24 cellular contexts compared by ENCODE assay signal in genomic region chr2:241208058-241208457, GRCh38.
"Had no signal": no experiment of that assay in that cellular context is flagged by ENCODE, and none has a peak within 500 bp of the region (broad histone marks: within the 10 kb centered on the region; RNA-seq: fewer than 3 reads in every experiment).

No MANE protein-coding gene starts in this region.

- H2AFZ ChIP-seq: parathyroid adenoma had no signal

- H3K79me2 ChIP-seq: parathyroid adenoma had no signal

- H3K4me1 Mint-ChIP-seq: activated CD4-positive, alpha-beta T cell treated with anti-CD3 and anti-CD28 coated beads, Interleukin-2, amount 10 ng/mL, durations not matched to agents 24 days and 14 days; activated CD8-positive, alpha-beta memory T cell treated with anti-CD3 and anti-CD28 coated beads, Interleukin-2, amount 10 ng/mL, durations not matched to agents 7 days and 5 days; activated naive CD4-positive, alpha-beta T cell treated with anti-CD3 and anti-CD28 coated beads, Interleukin-2, amount 10 ng/mL, durations not matched to agents 7 days and 5 days; mesothelial cell of epicardium; natural killer cell had no signal

- H3K4me1 ChIP-seq: gastroesophageal sphincter, heart left ventricle, left lung, parathyroid adenoma, stomach, testis, upper lobe of left lung had no signal

- H3K27me3 ChIP-seq: gastroesophageal sphincter, heart left ventricle, left lung, right lobe of liver, stomach, testis, upper lobe of left lung had no signal

- H3K27me3 Mint-ChIP-seq: activated CD4-positive, alpha-beta T cell treated with anti-CD3 and anti-CD28 coated beads, Interleukin-2, amount 10 ng/mL, durations not matched to agents 24 days and 14 days; activated CD8-positive, alpha-beta memory T cell treated with anti-CD3 and anti-CD28 coated beads, Interleukin-2, amount 10 ng/mL, durations not matched to agents 7 days and 5 days; activated CD8-positive, alpha-beta T cell treated with anti-CD3 and anti-CD28 coated beads for 36 hours; T-helper 17 cell had no signal

- H3K4me3 ChIP-seq: gastroesophageal sphincter, heart left ventricle, left lung, right lobe of liver, skin epidermis, stomach, testis, upper lobe of left lung had no signal

- H3K9ac ChIP-seq: parathyroid adenoma had no signal

- H3K4me3 Mint-ChIP-seq: activated CD4-positive, alpha-beta T cell treated with anti-CD3 and anti-CD28 coated beads, Interleukin-2, amount 10 ng/mL, durations not matched to agents 24 days and 14 days; activated CD8-positive, alpha-beta memory T cell treated with anti-CD3 and anti-CD28 coated beads, Interleukin-2, amount 10 ng/mL, durations not matched to agents 7 days and 5 days; activated CD8-positive, alpha-beta T cell treated with anti-CD3 and anti-CD28 coated beads for 36 hours; activated naive CD4-positive, alpha-beta T cell treated with anti-CD3 and anti-CD28 coated beads, Interleukin-2, amount 10 ng/mL, durations not matched to agents 7 days and 5 days; mesothelial cell of epicardium; natural killer cell; T-helper 17 cell had no signal

- H3K27ac ChIP-seq: epithelial cell of prostate, gastroesophageal sphincter, heart left ventricle, left lung, parathyroid adenoma, right lobe of liver, skin epidermis, stomach, testis, upper lobe of left lung had no signal

- DNase-seq: activated CD4-positive, alpha-beta T cell treated with anti-CD3 and anti-CD28 coated beads, Interleukin-2, amount 10 ng/mL, durations not matched to agents 24 days and 14 days; activated CD8-positive, alpha-beta memory T cell treated with anti-CD3 and anti-CD28 coated beads, Interleukin-2, amount 10 ng/mL, durations not matched to agents 7 days and 5 days; activated CD8-positive, alpha-beta T cell treated with anti-CD3 and anti-CD28 coated beads for 36 hours; activated effector memory CD4-positive, alpha-beta T cell treated with anti-CD3 and anti-CD28 coated beads, Interleukin-2, amount 50 U/mL, for 16 hours; activated naive CD4-positive, alpha-beta T cell treated with anti-CD3 and anti-CD28 coated beads, Interleukin-2, amount 10 ng/mL, durations not matched to agents 7 days and 5 days; activated T-cell treated with anti-CD3 and anti-CD28 coated beads for 4 hours; cerebellar nuclear complex; cortex of kidney; heart left ventricle; kidney; left lung; natural killer cell; right lobe of liver; stimulated activated CD4-positive, alpha-beta T cell treated with anti-CD3 and anti-CD28 coated beads, Interleukin-1b, Interleukin-23, amount 100 ng/mL, for 48 hours; stomach; T-helper 17 cell; testis; upper lobe of left lung had no signal

- ATAC-seq: activated CD4-positive, CD25-positive, alpha-beta regulatory T cell treated with anti-CD3 and anti-CD28 coated beads, Interleukin-2, amount 50 U/mL, for 24 hours; activated CD8-positive, alpha-beta memory T cell treated with anti-CD3 and anti-CD28 coated beads, Interleukin-2, amount 10 ng/mL, durations not matched to agents 7 days and 5 days; activated CD8-positive, alpha-beta T cell treated with anti-CD3 and anti-CD28 coated beads for 36 hours; gastroesophageal sphincter; heart left ventricle; left lung; natural killer cell; T-helper 17 cell had no signal

- H3K9me3 Mint-ChIP-seq: activated CD4-positive, alpha-beta T cell treated with anti-CD3 and anti-CD28 coated beads, Interleukin-2, amount 10 ng/mL, durations not matched to agents 24 days and 14 days; activated CD8-positive, alpha-beta T cell treated with anti-CD3 and anti-CD28 coated beads for 36 hours; activated naive CD4-positive, alpha-beta T cell treated with anti-CD3 and anti-CD28 coated beads, Interleukin-2, amount 10 ng/mL, durations not matched to agents 7 days and 5 days; mesothelial cell of epicardium; natural killer cell had no signal

- H3K27ac Mint-ChIP-seq: activated CD4-positive, alpha-beta T cell treated with anti-CD3 and anti-CD28 coated beads, Interleukin-2, amount 10 ng/mL, durations not matched to agents 24 days and 14 days; activated CD8-positive, alpha-beta memory T cell treated with anti-CD3 and anti-CD28 coated beads, Interleukin-2, amount 10 ng/mL, durations not matched to agents 7 days and 5 days; activated CD8-positive, alpha-beta T cell treated with anti-CD3 and anti-CD28 coated beads for 36 hours; activated naive CD4-positive, alpha-beta T cell treated with anti-CD3 and anti-CD28 coated beads, Interleukin-2, amount 10 ng/mL, durations not matched to agents 7 days and 5 days; mesothelial cell of epicardium; natural killer cell; T-helper 17 cell had no signal
